Comparison of ENCODE assay signal across 1 cellular context in the genomic region with DNA sequence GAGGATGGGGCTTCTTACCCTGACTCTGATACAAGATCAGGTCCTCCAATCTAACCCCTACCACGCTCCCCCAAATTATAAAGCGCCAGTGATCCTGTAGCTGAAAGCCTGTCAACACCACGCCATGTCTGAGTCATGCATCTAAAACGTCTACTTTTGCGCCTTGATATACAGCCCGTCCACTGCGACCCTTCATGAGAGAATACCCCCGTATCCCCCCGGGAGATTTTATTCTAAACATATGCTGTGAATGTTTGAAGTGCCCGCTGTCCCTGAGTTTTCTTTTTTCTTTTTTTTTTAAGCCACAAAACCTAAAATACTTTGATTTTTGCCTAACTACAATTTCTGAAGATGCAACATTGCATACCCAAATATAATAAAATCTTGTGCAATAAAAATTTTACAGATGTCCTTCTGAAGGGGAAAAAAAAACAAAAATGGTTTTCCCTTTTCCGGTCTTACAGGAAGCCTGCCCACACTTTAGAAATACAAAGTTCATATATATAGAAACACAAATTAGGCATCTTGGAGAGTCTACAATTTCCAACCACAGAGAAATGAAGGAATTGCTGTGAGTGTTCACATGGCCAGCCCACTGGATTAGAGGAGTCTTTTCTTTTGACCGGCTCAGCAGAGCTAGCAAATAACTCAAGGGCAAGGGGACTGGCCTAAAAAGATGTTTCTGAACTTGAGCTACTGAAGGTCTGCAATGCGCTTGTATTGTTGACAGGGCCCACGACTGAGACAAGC.
TF ChIP-seq lines count a peak whose summit lies in the region.

No MANE protein-coding gene starts in this region.

TF ChIP-seq in HEK293T, 16 proteins besides CTCF, POLR2A, EP300 and RAD21 (continued from another document):
- no peak for TF ChIP-seq HDGF (IDR thresholded peaks at IDR 0.05; ENCODE audit: borderline replicate concordance)
- no peak for TF ChIP-seq FOXK2 (IDR thresholded peaks at IDR 0.05)
- no peak for TF ChIP-seq FOXA1 (IDR thresholded peaks at IDR 0.05)
- TF ChIP-seq ARNT (IDR thresholded peaks at IDR 0.05): no peak
- no peak for TF ChIP-seq FOXM1 (IDR thresholded peaks at IDR 0.05; ENCODE audit: borderline replicate concordance)
- TF ChIP-seq SUZ12 (IDR thresholded peaks at IDR 0.05): no peak
- no peak for TF ChIP-seq L3MBTL2 (conservative IDR thresholded peaks at IDR 0.05)
- no peak for TF ChIP-seq BHLHE40 (IDR thresholded peaks at IDR 0.05; ENCODE audit: borderline replicate concordance)
- no peak for TF ChIP-seq SP1 (IDR thresholded peaks at IDR 0.05)
